In genomic region chr3:196057663-196058356, GRCh38 we compare ENCODE assay signal across 18 cellular contexts. TPM values are rescaled to one million over a fixed set of nuclear protein-coding genes. Genes with fewer than 3 reads are reported as not detected.
DNase-seq lines count a peak whose midpoint lies in the region; ATAC-seq lines count a peak whose summit lies in the region.
"Had no signal": no experiment of that assay in that cellular context is flagged by ENCODE, and none has a peak within 500 bp of the region (broad histone marks: within the 10 kb centered on the region; RNA-seq: fewer than 3 reads in every experiment).

No MANE protein-coding gene starts in this region.

- H3K36me3 Mint-ChIP-seq in CD4-positive, CD25-positive, alpha-beta regulatory T cell = peaks cover 59% of the 10 kb centered on the region
- H3K36me3 Mint-ChIP-seq in T-helper 17 cell (ENCODE audit: low read depth) = peaks cover 10% of the 10 kb centered on the region

- ATAC-seq in CD4-positive, CD25-positive, alpha-beta regulatory T cell (ENCODE audit: low read depth in 2 of 2) = no peak
- ATAC-seq in T-helper 17 cell = no peak
- ATAC-seq: HCT116 had no signal

- H3K27me3 ChIP-seq in CD4-positive, CD25-positive, alpha-beta regulatory T cell (ENCODE audit: control insufficient read depth, insufficient read depth, low read length) = no peaks in the 10 kb centered on the region
- H3K27me3 ChIP-seq in H7 (ENCODE audit: control insufficient read depth, insufficient read depth, low read length) (no peaks in the 10 kb centered on the region), iPS DF 6.9 (ENCODE audit: control insufficient read depth, insufficient read depth, low read length) (no peaks in the 10 kb centered on the region)
- H3K27me3 ChIP-seq: BLaER1 treated with 17β-estradiol and CSF1 and Interleukin-3, amounts not matched to agents 10 nM and 100 nM; SJSA1 had no signal

- H3K27ac ChIP-seq in CD4-positive, CD25-positive, alpha-beta regulatory T cell (ENCODE audit: insufficient read depth, low read length, poor library complexity, severe bottlenecking) = peak overlapping the region; percentile 10
- H3K27ac ChIP-seq in iPS DF 6.9 (ENCODE audit: low read length) = no peak overlapping the region
- H3K27ac ChIP-seq: BLaER1 treated with 17β-estradiol and CSF1 and Interleukin-3, amounts not matched to agents 10 nM and 100 nM; PC-9; SJSA1 had no signal

- H3K4me1 ChIP-seq in CD4-positive, CD25-positive, alpha-beta regulatory T cell (ENCODE audit: control insufficient read depth, insufficient read depth, low read length, poor library complexity, severe bottlenecking) = no peaks in the 10 kb centered on the region
- H3K4me1 ChIP-seq in iPS DF 6.9 (ENCODE audit: control insufficient read depth, insufficient read depth, low read length) = no peaks in the 10 kb centered on the region
- H3K4me1 ChIP-seq: BLaER1 treated with 17β-estradiol and CSF1 and Interleukin-3, amounts not matched to agents 10 nM and 100 nM; SJSA1 had no signal

- no peaks in the 10 kb centered on the region for H3K27me3 Mint-ChIP-seq in CD4-positive, CD25-positive, alpha-beta regulatory T cell
- no peaks in the 10 kb centered on the region for H3K27me3 Mint-ChIP-seq in T-helper 17 cell
- H3K27me3 Mint-ChIP-seq: CD8-positive, alpha-beta memory T cell had no signal

- peak overlapping the region in 2 of 3 donors; percentile 5 to 69 for H3K27ac Mint-ChIP-seq in CD4-positive, CD25-positive, alpha-beta regulatory T cell
- peak overlapping the region; percentile 51 for H3K27ac Mint-ChIP-seq in T-helper 17 cell

- WGBS in iPS DF 6.9 (ENCODE audit: insufficient coverage, insufficient read length) = no CpG with 5 or more reads among the region's 4 CpGs

- H3K36me3 ChIP-seq in CD4-positive, CD25-positive, alpha-beta regulatory T cell (ENCODE audit: control insufficient read depth, insufficient read depth, low read length) = peaks cover 96% of the 10 kb centered on the region
- H3K36me3 ChIP-seq in H7 (replicated peaks; ENCODE audit: control insufficient read depth, insufficient read depth, low read length) (peaks cover 44% of the 10 kb centered on the region), iPS DF 6.9 (ENCODE audit: control insufficient read depth, insufficient read depth, low read length) (peaks cover 39% of the 10 kb centered on the region)

- H3K9me3 ChIP-seq in CD4-positive, CD25-positive, alpha-beta regulatory T cell (ENCODE audit: control insufficient read depth in 2 of 2, low read length in 2 of 2) = no peaks in the 10 kb centered on the region
- H3K9me3 ChIP-seq in T-helper 17 cell (ENCODE audit: control insufficient read depth, low read length, poor library complexity, severe bottlenecking) (no peaks in the 10 kb centered on the region), iPS DF 6.9 (ENCODE audit: control insufficient read depth, insufficient read depth, low read length) (no peaks in the 10 kb centered on the region)
- H3K9me3 ChIP-seq: BLaER1 treated with 17β-estradiol and CSF1 and Interleukin-3, amounts not matched to agents 10 nM and 100 nM; SJSA1 had no signal

- H3K4me3 Mint-ChIP-seq in CD4-positive, CD25-positive, alpha-beta regulatory T cell = no peak overlapping the region
- H3K4me3 Mint-ChIP-seq in T-helper 17 cell = no peak overlapping the region
- H3K4me3 Mint-ChIP-seq: CD8-positive, alpha-beta memory T cell had no signal

- H3K9me3 Mint-ChIP-seq in CD4-positive, CD25-positive, alpha-beta regulatory T cell = no peaks in the 10 kb centered on the region
- H3K9me3 Mint-ChIP-seq: CD8-positive, alpha-beta memory T cell had no signal

- no peak overlapping the region for H3K4me3 ChIP-seq in CD4-positive, CD25-positive, alpha-beta regulatory T cell (ENCODE audit: low read depth, low read length)
- H3K4me3 ChIP-seq in H7 (ENCODE audit: insufficient read depth, low read depth, low read length) = no peak overlapping the region
- no peak overlapping the region for H3K4me3 ChIP-seq in iPS DF 6.9 (ENCODE audit: low read length)
- H3K4me3 ChIP-seq: BLaER1 treated with 17β-estradiol and CSF1 and Interleukin-3, amounts not matched to agents 10 nM and 100 nM; PC-9; SJSA1 had no signal

- no peak for DNase-seq in CD4-positive, CD25-positive, alpha-beta regulatory T cell
- peak; percentile 43 for DNase-seq in H7
- DNase-seq in T-helper 17 cell = no peak
- peak; percentile 20 for DNase-seq in iPS DF 6.9 (ENCODE audit: low read depth, low spot score)
- DNase-seq in DMS153 treated with DMSO at 0.1 percent for 48 hours (lab: John Stamatoyannopoulos, UW; ENCODE audit: unreplicated experiment) = no peak
- DNase-seq in activated CD4-positive, alpha-beta T cell treated with anti-CD3 and anti-CD28 coated beads for 48 hours = no peak
- DNase-seq in RPMI8226 = no peak
- DNase-seq: CD8-positive, alpha-beta memory T cell; DMS79; KBM-7; NCI-H1105; NCI-H1694 treated with DMSO at 0.1 percent for 48 hours; NCI-H510A; NCI-H774; PC-9 had no signal

- H3K4me1 Mint-ChIP-seq in CD4-positive, CD25-positive, alpha-beta regulatory T cell = peaks cover 0 to 13% (median 8%) of the 10 kb centered on the region in 4 donors
- peaks cover 6% of the 10 kb centered on the region for H3K4me1 Mint-ChIP-seq in T-helper 17 cell

RNA-seq across cellular contexts. Expression of gene TFRC, which starts 24.1 kb away (rescaled TPM):
- 356 TPM for total RNA-seq in CD4-positive, CD25-positive, alpha-beta regulatory T cell
- polyA plus RNA-seq in CD4-positive, CD25-positive, alpha-beta regulatory T cell = 10 to 100 TPM; 21.5 to 36.9 (median 28.7) TPM
- total RNA-seq in H7 (2014; rRNA removed; shearing (Covaris generic)) = 70.5 and 80.6 TPM in 2 replicates
- total RNA-seq in T-helper 17 cell = 100 to 1,000 TPM; 218 to 221 TPM

Comparison
In these comparisons a context has a peak if more than half of its experiments do, and no peak if none do; other contexts are left out.
1. DNase-seq: peak in H7 (single experiment) and iPS DF 6.9 (single experiment); none in CD4-positive, CD25-positive, alpha-beta regulatory T cell (0 of 3), T-helper 17 cell (0 of 3), DMS153 treated with DMSO at 0.1 percent for 48 hours (single experiment), activated CD4-positive, alpha-beta T cell treated with anti-CD3 and anti-CD28 coated beads for 48 hours (single experiment) and RPMI8226 (single experiment).